1 cellular context compared by ENCODE assay signal in the genomic region with DNA sequence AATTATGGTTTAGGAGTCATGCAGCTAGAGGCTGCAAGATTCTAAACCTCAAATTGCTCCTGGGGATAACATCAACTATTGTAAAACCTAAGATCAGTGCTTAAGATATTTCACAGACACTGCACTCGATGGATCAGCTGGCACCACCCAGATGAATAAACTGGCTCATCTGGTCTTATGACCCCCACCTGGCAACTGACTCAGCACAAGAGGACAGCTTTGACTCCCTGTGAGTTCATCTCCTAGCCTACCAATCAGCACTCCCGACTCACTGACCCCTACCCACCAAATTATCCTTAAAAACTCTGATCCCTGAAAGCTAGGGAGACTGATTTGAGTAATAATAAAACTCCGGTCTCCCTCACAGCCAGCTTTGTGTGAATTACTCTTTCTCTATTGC.
TF ChIP-seq lines count a peak whose summit lies in the region.

No MANE protein-coding gene starts in this region.

TF ChIP-seq in SK-N-SH, 30 proteins besides CTCF, POLR2A, EP300 and RAD21 (continued from another document):
- TF ChIP-seq, protein P1, sequence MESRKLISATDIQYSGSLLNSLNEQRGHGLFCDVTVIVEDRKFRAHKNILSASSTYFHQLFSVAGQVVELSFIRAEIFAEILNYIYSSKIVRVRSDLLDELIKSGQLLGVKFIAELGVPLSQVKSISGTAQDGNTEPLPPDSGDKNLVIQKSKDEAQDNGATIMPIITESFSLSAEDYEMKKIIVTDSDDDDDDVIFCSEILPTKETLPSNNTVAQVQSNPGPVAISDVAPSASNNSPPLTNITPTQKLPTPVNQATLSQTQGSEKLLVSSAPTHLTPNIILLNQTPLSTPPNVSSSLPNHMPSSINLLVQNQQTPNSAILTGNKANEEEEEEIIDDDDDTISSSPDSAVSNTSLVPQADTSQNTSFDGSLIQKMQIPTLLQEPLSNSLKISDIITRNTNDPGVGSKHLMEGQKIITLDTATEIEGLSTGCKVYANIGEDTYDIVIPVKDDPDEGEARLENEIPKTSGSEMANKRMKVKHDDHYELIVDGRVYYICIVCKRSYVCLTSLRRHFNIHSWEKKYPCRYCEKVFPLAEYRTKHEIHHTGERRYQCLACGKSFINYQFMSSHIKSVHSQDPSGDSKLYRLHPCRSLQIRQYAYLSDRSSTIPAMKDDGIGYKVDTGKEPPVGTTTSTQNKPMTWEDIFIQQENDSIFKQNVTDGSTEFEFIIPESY (IDR thresholded peaks at IDR 0.05; ENCODE audit: borderline replicate concordance, low read depth): no peak
- TF ChIP-seq RFX5 (IDR thresholded peaks at IDR 0.05; ENCODE audit: low read length): no peak
- no peak for TF ChIP-seq TCF12 (IDR thresholded peaks at IDR 0.05)
- TF ChIP-seq, protein P2, sequence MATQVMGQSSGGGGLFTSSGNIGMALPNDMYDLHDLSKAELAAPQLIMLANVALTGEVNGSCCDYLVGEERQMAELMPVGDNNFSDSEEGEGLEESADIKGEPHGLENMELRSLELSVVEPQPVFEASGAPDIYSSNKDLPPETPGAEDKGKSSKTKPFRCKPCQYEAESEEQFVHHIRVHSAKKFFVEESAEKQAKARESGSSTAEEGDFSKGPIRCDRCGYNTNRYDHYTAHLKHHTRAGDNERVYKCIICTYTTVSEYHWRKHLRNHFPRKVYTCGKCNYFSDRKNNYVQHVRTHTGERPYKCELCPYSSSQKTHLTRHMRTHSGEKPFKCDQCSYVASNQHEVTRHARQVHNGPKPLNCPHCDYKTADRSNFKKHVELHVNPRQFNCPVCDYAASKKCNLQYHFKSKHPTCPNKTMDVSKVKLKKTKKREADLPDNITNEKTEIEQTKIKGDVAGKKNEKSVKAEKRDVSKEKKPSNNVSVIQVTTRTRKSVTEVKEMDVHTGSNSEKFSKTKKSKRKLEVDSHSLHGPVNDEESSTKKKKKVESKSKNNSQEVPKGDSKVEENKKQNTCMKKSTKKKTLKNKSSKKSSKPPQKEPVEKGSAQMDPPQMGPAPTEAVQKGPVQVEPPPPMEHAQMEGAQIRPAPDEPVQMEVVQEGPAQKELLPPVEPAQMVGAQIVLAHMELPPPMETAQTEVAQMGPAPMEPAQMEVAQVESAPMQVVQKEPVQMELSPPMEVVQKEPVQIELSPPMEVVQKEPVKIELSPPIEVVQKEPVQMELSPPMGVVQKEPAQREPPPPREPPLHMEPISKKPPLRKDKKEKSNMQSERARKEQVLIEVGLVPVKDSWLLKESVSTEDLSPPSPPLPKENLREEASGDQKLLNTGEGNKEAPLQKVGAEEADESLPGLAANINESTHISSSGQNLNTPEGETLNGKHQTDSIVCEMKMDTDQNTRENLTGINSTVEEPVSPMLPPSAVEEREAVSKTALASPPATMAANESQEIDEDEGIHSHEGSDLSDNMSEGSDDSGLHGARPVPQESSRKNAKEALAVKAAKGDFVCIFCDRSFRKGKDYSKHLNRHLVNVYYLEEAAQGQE (IDR thresholded peaks at IDR 0.05; ENCODE audit: low read depth, low read length): no peak
